Comparison of ENCODE assay signal across 8 cellular contexts in genomic region chr6:44100088-44100550, GRCh38. TPM values are rescaled to one million over a fixed set of nuclear protein-coding genes. Genes with fewer than 3 reads are reported as not detected.
DNase-seq lines count a peak whose midpoint lies in the region; ATAC-seq and TF ChIP-seq lines count a peak whose summit lies in the region.

No MANE protein-coding gene starts in this region.

- DNase-seq in activated CD4-positive, alpha-beta T cell treated with anti-CD3 and anti-CD28 coated beads, Interleukin-2, amount 10 ng/mL, durations not matched to agents 24 days and 14 days: peak; percentile 73
- no peak for DNase-seq in activated CD4-positive, alpha-beta T cell treated with anti-CD3 and anti-CD28 coated beads for 1 hour
- no peak for DNase-seq in colonic mucosa
- DNase-seq in ureter (ENCODE audit: low spot score): no peak
- no peak for DNase-seq in activated effector memory CD4-positive, alpha-beta T cell treated with Interleukin-2 at 50 U/mL for 16 hours

- no peaks in the 10 kb centered on the region for H3K27me3 Mint-ChIP-seq in activated CD4-positive, alpha-beta T cell treated with anti-CD3 and anti-CD28 coated beads, Interleukin-2, amount 10 ng/mL, durations not matched to agents 24 days and 14 days
- no peaks in the 10 kb centered on the region for H3K27me3 Mint-ChIP-seq in nephron (ENCODE audit: low read depth)

- H3K79me2 ChIP-seq in OCI-LY3 (ENCODE audit: low read length): peaks cover 16% of the 10 kb centered on the region; the same call in 1 of the 2 replicates

- H4K20me1 ChIP-seq in OCI-LY3 (ENCODE audit: insufficient read depth, low read length): peaks cover 33% of the 10 kb centered on the region

- H3K4me3 ChIP-seq in OCI-LY3 (ENCODE audit: low read length): no peak overlapping the region
- no peak overlapping the region for H3K4me3 ChIP-seq in colonic mucosa

- H3K27me3 ChIP-seq in OCI-LY3 (ENCODE audit: low read depth, low read length): no peaks in the 10 kb centered on the region
- H3K27me3 ChIP-seq in colonic mucosa: no peaks in the 10 kb centered on the region

- H3K9me3 Mint-ChIP-seq in activated CD4-positive, alpha-beta T cell treated with anti-CD3 and anti-CD28 coated beads, Interleukin-2, amount 10 ng/mL, durations not matched to agents 24 days and 14 days: no peaks in the 10 kb centered on the region
- no peaks in the 10 kb centered on the region for H3K9me3 Mint-ChIP-seq in nephron

- no peaks in the 10 kb centered on the region for H3K9me3 ChIP-seq in OCI-LY3 (ENCODE audit: insufficient read depth, low read length)
- no peaks in the 10 kb centered on the region for H3K9me3 ChIP-seq in colonic mucosa

- intact Hi-C loops in activated CD4-positive, alpha-beta T cell treated with anti-CD3 and anti-CD28 coated beads, Interleukin-2, amount 10 ng/mL, durations not matched to agents 24 days and 14 days (cut with micrococcal nuclease): no loop called here
- intact Hi-C loops in colonic mucosa (cut with DNase I): no loop called here

- H3K36me3 ChIP-seq in OCI-LY3 (replicated peaks; ENCODE audit: low read depth, low read length) (peaks cover 48% of the 10 kb centered on the region), colonic mucosa (no peaks in the 10 kb centered on the region)

- H2AFZ ChIP-seq in OCI-LY3 (ENCODE audit: low read depth, low read length): no peak overlapping the region

- ATAC-seq in GM19324 (IDR thresholded peaks at IDR 0.05; ENCODE audit: low FRiP score, unreplicated experiment): no peak

- peaks cover 23% of the 10 kb centered on the region for H3K36me3 Mint-ChIP-seq in activated CD4-positive, alpha-beta T cell treated with anti-CD3 and anti-CD28 coated beads, Interleukin-2, amount 10 ng/mL, durations not matched to agents 24 days and 14 days (ENCODE audit: low read depth)
- H3K36me3 Mint-ChIP-seq in nephron (ENCODE audit: low read depth): peaks cover 27% of the 10 kb centered on the region

- H3K27ac ChIP-seq in OCI-LY3 (ENCODE audit: low read length): no peak overlapping the region
- H3K27ac ChIP-seq in colonic mucosa: no peak overlapping the region

- H3K9ac ChIP-seq in OCI-LY3 (ENCODE audit: low read length) (no peak overlapping the region), colonic mucosa (ENCODE audit: low read depth in 2 of 2, low read length in 2 of 2) (no peak overlapping the region)

- H3K4me3 Mint-ChIP-seq in activated CD4-positive, alpha-beta T cell treated with anti-CD3 and anti-CD28 coated beads, Interleukin-2, amount 10 ng/mL, durations not matched to agents 24 days and 14 days: no peak overlapping the region
- no peak overlapping the region for H3K4me3 Mint-ChIP-seq in nephron

- H3K4me1 ChIP-seq in OCI-LY3 (ENCODE audit: low read length) (no peaks in the 10 kb centered on the region), colonic mucosa (no peaks in the 10 kb centered on the region)

- H3K4me1 Mint-ChIP-seq in activated CD4-positive, alpha-beta T cell treated with anti-CD3 and anti-CD28 coated beads, Interleukin-2, amount 10 ng/mL, durations not matched to agents 24 days and 14 days: peaks cover 20% of the 10 kb centered on the region
- H3K4me1 Mint-ChIP-seq in nephron: no peaks in the 10 kb centered on the region

- H3K27ac Mint-ChIP-seq in activated CD4-positive, alpha-beta T cell treated with anti-CD3 and anti-CD28 coated beads, Interleukin-2, amount 10 ng/mL, durations not matched to agents 24 days and 14 days: no peak overlapping the region
- H3K27ac Mint-ChIP-seq in nephron: no peak overlapping the region

- no peak overlapping the region for H3K4me2 ChIP-seq in OCI-LY3 (ENCODE audit: low read length)

- TF ChIP-seq CTCF in OCI-LY3 (IDR thresholded peaks at IDR 0.05; ENCODE audit: low read depth, low read length) (peak; percentile 40), colonic mucosa (IDR thresholded peaks at IDR 0.05) (peak; percentile 53), nephron (IDR thresholded peaks at IDR 0.05; ENCODE audit: unreplicated experiment in 3 of 3) (peak; percentile 49 to 61 (median 50))

RNA-seq across cellular contexts. Expression of gene MRPL14, which starts 27.1 kb away (rescaled TPM):
- total RNA-seq in activated CD4-positive, alpha-beta T cell treated with anti-CD3 and anti-CD28 coated beads, Interleukin-2, amount 10 ng/mL, durations not matched to agents 24 days and 14 days: 65.6 and 67.5 TPM in 2 replicates
- 10 to 100 TPM; 72.0 to 77.7 TPM for total RNA-seq in colonic mucosa
- total RNA-seq in ureter: 30.4 TPM

RNA-seq across cellular contexts. Expression of gene TMEM63B, which starts 27.2 kb away (rescaled TPM):
- 17.8 and 19.7 TPM in 2 replicates for total RNA-seq in activated CD4-positive, alpha-beta T cell treated with anti-CD3 and anti-CD28 coated beads, Interleukin-2, amount 10 ng/mL, durations not matched to agents 24 days and 14 days
- total RNA-seq in colonic mucosa: 10 to 100 TPM; 74.3 to 95.3 TPM
- total RNA-seq in ureter: 32.7 TPM

RNA-seq across cellular contexts. Expression of gene CAPN11, which starts 58.5 kb away (rescaled TPM):
- total RNA-seq in activated CD4-positive, alpha-beta T cell treated with anti-CD3 and anti-CD28 coated beads, Interleukin-2, amount 10 ng/mL, durations not matched to agents 24 days and 14 days: 0.28 TPM in 1 of 2 replicates, not detected in the other
- total RNA-seq in colonic mucosa (1 to 10 TPM in 1 of 2 donors, not detected in 1; 2.0 TPM), ureter (2.1 TPM)
